21 cellular contexts compared by ENCODE assay signal in genomic region chr12:132739600-132740312, GRCh38. TPM values are rescaled to one million over a fixed set of nuclear protein-coding genes. Genes with fewer than 3 reads are reported as not detected.
A peak's percentile ranks its signal among the peaks of the same experiment; 100 is the strongest.
DNase-seq lines count a peak whose midpoint lies in the region; ATAC-seq and TF ChIP-seq lines count a peak whose summit lies in the region.
"Had no signal": no experiment of that assay in that cellular context is flagged by ENCODE, and none has a peak within 500 bp of the region (broad histone marks: within the 10 kb centered on the region; RNA-seq: fewer than 3 reads in every experiment).

No MANE protein-coding gene starts in this region.

- H3K4me1 ChIP-seq in right atrium auricular region: peaks cover 0 to 21% of the 10 kb centered on the region in 2 donors
- H3K4me1 ChIP-seq: BE2C, HAP-1 had no signal

- no peak for ATAC-seq in activated naive CD4-positive, alpha-beta T cell treated with anti-CD3 and anti-CD28 coated beads, Interleukin-2, amount 50 U/mL, for 72 hours
- ATAC-seq in stimulated activated effector memory CD8-positive, alpha-beta T cell treated with anti-CD3 and anti-CD28 coated beads, Interleukin-12 subunit alpha, Interleukin-12 subunit beta, amount 100 ng/mL, for 72 hours: no peak
- ATAC-seq: Panc1 had no signal

- CTCF ChIA-PET in activated naive CD4-positive, alpha-beta T cell treated with anti-CD3 and anti-CD28 coated beads, Interleukin-2, amount 10 ng/mL, durations not matched to agents 7 days and 5 days (lab: Charles Lee): no interaction called here

- H3K27me3 Mint-ChIP-seq in activated naive CD4-positive, alpha-beta T cell treated with anti-CD3 and anti-CD28 coated beads, Interleukin-2, amount 10 ng/mL, durations not matched to agents 7 days and 5 days: no peaks in the 10 kb centered on the region
- H3K27me3 Mint-ChIP-seq in endothelial cell (ENCODE audit: unreplicated experiment): peaks cover 9% of the 10 kb centered on the region
- H3K27me3 Mint-ChIP-seq in mesothelial cell of epicardium (ENCODE audit: low read depth): no peaks in the 10 kb centered on the region
- H3K27me3 Mint-ChIP-seq: CD4-positive, CD25-positive, alpha-beta regulatory T cell; IgD-negative memory B cell had no signal

- peaks cover 5% of the 10 kb centered on the region for H3K4me1 Mint-ChIP-seq in activated naive CD4-positive, alpha-beta T cell treated with anti-CD3 and anti-CD28 coated beads, Interleukin-2, amount 10 ng/mL, durations not matched to agents 7 days and 5 days
- H3K4me1 Mint-ChIP-seq in endothelial cell (ENCODE audit: unreplicated experiment): no peaks in the 10 kb centered on the region
- peaks cover 18% of the 10 kb centered on the region for H3K4me1 Mint-ChIP-seq in stimulated activated effector memory CD8-positive, alpha-beta T cell treated with anti-CD3 and anti-CD28 coated beads, Interleukin-12 subunit alpha, Interleukin-12 subunit beta, amount 100 ng/mL, for 72 hours
- no peaks in the 10 kb centered on the region for H3K4me1 Mint-ChIP-seq in mesothelial cell of epicardium

- H3K36me3 Mint-ChIP-seq in activated naive CD4-positive, alpha-beta T cell treated with anti-CD3 and anti-CD28 coated beads, Interleukin-2, amount 50 U/mL, for 72 hours: peaks cover 34 to 56% of the 10 kb centered on the region in 2 donors
- H3K36me3 Mint-ChIP-seq in activated naive CD4-positive, alpha-beta T cell treated with anti-CD3 and anti-CD28 coated beads, Interleukin-2, amount 10 ng/mL, durations not matched to agents 7 days and 5 days: peaks cover 70% of the 10 kb centered on the region
- H3K36me3 Mint-ChIP-seq in endothelial cell (ENCODE audit: low read depth, unreplicated experiment) (peaks cover 82% of the 10 kb centered on the region), mesothelial cell of epicardium (peaks cover 57% of the 10 kb centered on the region)
- H3K36me3 Mint-ChIP-seq in stimulated activated effector memory CD8-positive, alpha-beta T cell treated with anti-CD3 and anti-CD28 coated beads, Interleukin-12 subunit alpha, Interleukin-12 subunit beta, amount 100 ng/mL, for 72 hours: peaks cover 100% of the 10 kb centered on the region

- no peaks in the 10 kb centered on the region for H3K27me3 ChIP-seq in right atrium auricular region
- H3K27me3 ChIP-seq: BE2C had no signal

- no peak overlapping the region for H3K4me3 Mint-ChIP-seq in activated naive CD4-positive, alpha-beta T cell treated with anti-CD3 and anti-CD28 coated beads, Interleukin-2, amount 10 ng/mL, durations not matched to agents 7 days and 5 days
- peak overlapping the region; percentile 37 for H3K4me3 Mint-ChIP-seq in endothelial cell (ENCODE audit: unreplicated experiment)
- no peak overlapping the region for H3K4me3 Mint-ChIP-seq in stimulated activated effector memory CD8-positive, alpha-beta T cell treated with anti-CD3 and anti-CD28 coated beads, Interleukin-12 subunit alpha, Interleukin-12 subunit beta, amount 100 ng/mL, for 72 hours
- H3K4me3 Mint-ChIP-seq in mesothelial cell of epicardium: no peak overlapping the region
- H3K4me3 Mint-ChIP-seq: CD4-positive, CD25-positive, alpha-beta regulatory T cell; IgD-negative memory B cell had no signal

- H3K27ac Mint-ChIP-seq in activated naive CD4-positive, alpha-beta T cell treated with anti-CD3 and anti-CD28 coated beads, Interleukin-2, amount 50 U/mL, for 72 hours: peak overlapping the region; percentile 47 to 85
- H3K27ac Mint-ChIP-seq in activated naive CD4-positive, alpha-beta T cell treated with anti-CD3 and anti-CD28 coated beads, Interleukin-2, amount 10 ng/mL, durations not matched to agents 7 days and 5 days: no peak overlapping the region
- H3K27ac Mint-ChIP-seq in endothelial cell (ENCODE audit: unreplicated experiment) (no peak overlapping the region), mesothelial cell of epicardium (no peak overlapping the region)
- H3K27ac Mint-ChIP-seq in stimulated activated effector memory CD8-positive, alpha-beta T cell treated with anti-CD3 and anti-CD28 coated beads, Interleukin-12 subunit alpha, Interleukin-12 subunit beta, amount 100 ng/mL, for 72 hours: peak overlapping the region; percentile 48
- H3K27ac Mint-ChIP-seq: CD4-positive, CD25-positive, alpha-beta regulatory T cell had no signal

- peak overlapping the region; percentile 64 to 70 for H3K27ac ChIP-seq in right atrium auricular region

- H3K36me3 ChIP-seq in right atrium auricular region: peaks cover 91% of the 10 kb centered on the region

- H3K9me3 ChIP-seq in right atrium auricular region: no peaks in the 10 kb centered on the region
- H3K9me3 ChIP-seq: BE2C, HAP-1 had no signal

- no peak for DNase-seq in activated naive CD4-positive, alpha-beta T cell treated with anti-CD3 and anti-CD28 coated beads, Interleukin-2, amount 50 U/mL, for 72 hours (ENCODE audit: low spot score in 2 of 2)
- no peak for DNase-seq in activated naive CD4-positive, alpha-beta T cell treated with anti-CD3 and anti-CD28 coated beads, Interleukin-2, amount 10 ng/mL, durations not matched to agents 7 days and 5 days
- no peak for DNase-seq in endothelial cell (ENCODE audit: low spot score)
- DNase-seq in right atrium auricular region (ENCODE audit: low spot score): no peak
- no peak for DNase-seq in stimulated activated effector memory CD8-positive, alpha-beta T cell treated with anti-CD3 and anti-CD28 coated beads, Interleukin-12 subunit alpha, Interleukin-12 subunit beta, amount 100 ng/mL, for 72 hours (ENCODE audit: low spot score in 2 of 2)
- DNase-seq in foreskin fibroblast: no peak
- DNase-seq in NOMO-1 treated with dmso at 0.1 percent for 144 hours (lab: John Stamatoyannopoulos, UW; ENCODE audit: unreplicated experiment): no peak
- DNase-seq in mesothelial cell of epicardium (ENCODE audit: low spot score in 2 of 2, unreplicated experiment in 2 of 2): no peak
- DNase-seq: BE2C; CD4-positive, CD25-positive, alpha-beta regulatory T cell; COR-L47; DMS 273 treated with DMSO at 0.1 percent for 48 hours; Karpas-422; NCI-H1417 treated with DMSO at 0.1 percent for 48 hours; NCI-H1930; NCI-H345; NCI-H524 treated with DMSO at 0.1 percent for 48 hours; SHP77 treated with DMSO at 0.1 percent for 48 hours had no signal

- peaks cover 0 to 5% of the 10 kb centered on the region in 2 donors for H3K9me3 Mint-ChIP-seq in activated naive CD4-positive, alpha-beta T cell treated with anti-CD3 and anti-CD28 coated beads, Interleukin-2, amount 50 U/mL, for 72 hours
- no peaks in the 10 kb centered on the region for H3K9me3 Mint-ChIP-seq in activated naive CD4-positive, alpha-beta T cell treated with anti-CD3 and anti-CD28 coated beads, Interleukin-2, amount 10 ng/mL, durations not matched to agents 7 days and 5 days
- H3K9me3 Mint-ChIP-seq in endothelial cell (ENCODE audit: unreplicated experiment): no peaks in the 10 kb centered on the region
- H3K9me3 Mint-ChIP-seq in stimulated activated effector memory CD8-positive, alpha-beta T cell treated with anti-CD3 and anti-CD28 coated beads, Interleukin-12 subunit alpha, Interleukin-12 subunit beta, amount 100 ng/mL, for 72 hours: no peaks in the 10 kb centered on the region
- H3K9me3 Mint-ChIP-seq in mesothelial cell of epicardium: peaks cover 4% of the 10 kb centered on the region
- H3K9me3 Mint-ChIP-seq: CD4-positive, CD25-positive, alpha-beta regulatory T cell had no signal

- H3K4me3 ChIP-seq in right atrium auricular region (no peak overlapping the region), foreskin fibroblast (ENCODE audit: low read depth in 1 of 2, low read length in 2 of 2) (no peak overlapping the region)
- H3K4me3 ChIP-seq: HAP-1 had no signal

- TF ChIP-seq CTCF in endothelial cell (IDR thresholded peaks at IDR 0.05; ENCODE audit: unreplicated experiment) (no peak), right atrium auricular region (IDR thresholded peaks at IDR 0.05) (no peak), foreskin fibroblast (IDR thresholded peaks at IDR 0.05; ENCODE audit: low read depth, low read length) (no peak), mesothelial cell of epicardium (IDR thresholded peaks at IDR 0.05; ENCODE audit: unreplicated experiment) (no peak)

RNA-seq across cellular contexts. Expression of gene ANKLE2, which starts 21.9 kb away (rescaled TPM):
- 100 to 1,000 TPM in 1 of 2 donors, 10 to 100 TPM in 1; 82.9 to 129 TPM for total RNA-seq in activated naive CD4-positive, alpha-beta T cell treated with anti-CD3 and anti-CD28 coated beads, Interleukin-2, amount 50 U/mL, for 72 hours
- total RNA-seq in endothelial cell (ENCODE audit: unreplicated experiment) (96.2 TPM), right atrium auricular region (10 to 100 TPM; 23.8 to 24.2 TPM), mesothelial cell of epicardium (89.8 to 98.9 TPM (median 93.8 TPM) in 3 replicates)

RNA-seq across cellular contexts. Expression of gene PGAM5, which starts 29.1 kb away (rescaled TPM):
- total RNA-seq in activated naive CD4-positive, alpha-beta T cell treated with anti-CD3 and anti-CD28 coated beads, Interleukin-2, amount 50 U/mL, for 72 hours: 10 to 100 TPM; 60.0 to 65.9 TPM
- total RNA-seq in endothelial cell (ENCODE audit: unreplicated experiment) (43.9 TPM), right atrium auricular region (10 to 100 TPM; 12.8 to 20.0 TPM), mesothelial cell of epicardium (23.5 to 26.6 TPM (median 24.5 TPM) in 3 replicates)

RNA-seq across cellular contexts. Expression of gene PXMP2, which starts 52.4 kb away (rescaled TPM):
- 10 to 100 TPM in 1 of 2 donors, 1 to 10 TPM in 1; 4.5 to 11.6 TPM for total RNA-seq in activated naive CD4-positive, alpha-beta T cell treated with anti-CD3 and anti-CD28 coated beads, Interleukin-2, amount 50 U/mL, for 72 hours
- total RNA-seq in endothelial cell (ENCODE audit: unreplicated experiment): 18.6 TPM
- total RNA-seq in right atrium auricular region: 10 to 100 TPM; 43.0 to 65.7 TPM
- total RNA-seq in mesothelial cell of epicardium: 23.6 to 25.2 TPM (median 25.0 TPM) in 3 replicates

RNA-seq across cellular contexts. Expression of gene POLE, which starts 52.6 kb away (rescaled TPM):
- 100 to 1,000 TPM; 164 to 177 TPM for total RNA-seq in activated naive CD4-positive, alpha-beta T cell treated with anti-CD3 and anti-CD28 coated beads, Interleukin-2, amount 50 U/mL, for 72 hours
- total RNA-seq in endothelial cell (ENCODE audit: unreplicated experiment) (137 TPM), right atrium auricular region (10 to 100 TPM; 10.2 to 13.9 TPM), mesothelial cell of epicardium (114 to 124 TPM (median 122 TPM) in 3 replicates)

Comparison
In these comparisons a context has a peak if more than half of its experiments do, and no peak if none do; other contexts are left out.
1. H3K27ac Mint-ChIP-seq: peak in activated naive CD4-positive, alpha-beta T cell treated with anti-CD3 and anti-CD28 coated beads, Interleukin-2, amount 50 U/mL, for 72 hours (2 of 2) and stimulated activated effector memory CD8-positive, alpha-beta T cell treated with anti-CD3 and anti-CD28 coated beads, Interleukin-12 subunit alpha, Interleukin-12 subunit beta, amount 100 ng/mL, for 72 hours (single experiment); none in activated naive CD4-positive, alpha-beta T cell treated with anti-CD3 and anti-CD28 coated beads, Interleukin-2, amount 10 ng/mL, durations not matched to agents 7 days and 5 days (single experiment), endothelial cell (single experiment) and mesothelial cell of epicardium (single experiment).